Comparison of ENCODE assay signal across 12 cellular contexts in genomic region chr14:52052289-52052943, GRCh38. TPM values are rescaled to one million over a fixed set of nuclear protein-coding genes. Genes with fewer than 3 reads are reported as not detected.
A peak's percentile ranks its signal among the peaks of the same experiment; 100 is the strongest.
DNase-seq lines count a peak whose midpoint lies in the region; ATAC-seq, FAIRE-seq and TF ChIP-seq lines count a peak whose summit lies in the region.
"Had no signal": no experiment of that assay in that cellular context is flagged by ENCODE, and none has a peak within 500 bp of the region (broad histone marks: within the 10 kb centered on the region; RNA-seq: fewer than 3 reads in every experiment).

No MANE protein-coding gene starts in this region.

- H3K4me3 ChIP-seq in gastroesophageal sphincter (peak overlapping the region in 1 of 2 donors; percentile 14), pancreas (no peak overlapping the region), aorta (ENCODE audit: low read length in 2 of 2) (no peak overlapping the region)
- H3K4me3 ChIP-seq: mucosa of descending colon had no signal

- no peaks in the 10 kb centered on the region for H3K9me3 ChIP-seq in gastroesophageal sphincter
- no peaks in the 10 kb centered on the region for H3K9me3 ChIP-seq in pancreas
- no peaks in the 10 kb centered on the region for H3K9me3 ChIP-seq in aorta (ENCODE audit: control insufficient read depth, low read length)
- H3K9me3 ChIP-seq: mucosa of descending colon had no signal

- H3K27me3 ChIP-seq in gastroesophageal sphincter = no peaks in the 10 kb centered on the region
- H3K27me3 ChIP-seq in pancreas = no peaks in the 10 kb centered on the region
- H3K27me3 ChIP-seq in aorta (ENCODE audit: control insufficient read depth in 1 of 2, insufficient read depth in 2 of 2, low read length in 1 of 2) = no peaks in the 10 kb centered on the region

- DNase-seq in pancreas (no peak), aorta (no peak), DMS79 (lab: John Stamatoyannopoulos, UW) (no peak)
- DNase-seq: activated T-cell treated with anti-CD3 and anti-CD28 coated beads for 4 hours, DND-41, mucosa of descending colon, NCI-H187 treated with DMSO at 0.1 percent for 48 hours, substantia nigra had no signal

- H3K27ac ChIP-seq in gastroesophageal sphincter (peak overlapping the region; percentile 85 to 100 (median 92)), pancreas (no peak overlapping the region), aorta (ENCODE audit: low read depth in 1 of 2, low read length in 2 of 2) (peak overlapping the region in 1 of 2 donors; percentile 37)

- H3K36me3 ChIP-seq in gastroesophageal sphincter = peaks cover 0 to 10% of the 10 kb centered on the region in 2 donors
- no peaks in the 10 kb centered on the region for H3K36me3 ChIP-seq in pancreas
- H3K36me3 ChIP-seq in aorta (ENCODE audit: control insufficient read depth in 1 of 2, insufficient read depth in 2 of 2, low read length in 1 of 2) = no peaks in the 10 kb centered on the region

- intact Hi-C loops in pancreas (cut with DNase I) = no loop called here
- intact Hi-C loops in aorta (cut with DNase I) = no loop called here

- TF ChIP-seq POLR2A in gastroesophageal sphincter (IDR thresholded peaks at IDR 0.05) = no peak

- no peak for TF ChIP-seq CTCF in gastroesophageal sphincter (IDR thresholded peaks at IDR 0.05)
- no peak for TF ChIP-seq CTCF in pancreas (IDR thresholded peaks at IDR 0.05)

- peaks cover 36 to 86% (median 56%) of the 10 kb centered on the region in 3 donors for H3K4me1 ChIP-seq in gastroesophageal sphincter
- H3K4me1 ChIP-seq in pancreas = peaks cover 0 to 6% (median 0%) of the 10 kb centered on the region in 3 donors
- H3K4me1 ChIP-seq in aorta (ENCODE audit: control insufficient read depth in 1 of 2, insufficient read depth in 2 of 2, low read length in 2 of 2) = peaks cover 6 to 9% of the 10 kb centered on the region in 2 donors

- 4 to 32% methylated on average over 4 to 7 of the region's 7 CpGs for WGBS in gastroesophageal sphincter (ENCODE audit: low coverage in 1 of 2), 2 donors
- WGBS in pancreas, 2 donors = 85% methylated on average over 7 of the region's 7 CpGs
- 31 to 35% methylated on average over 7 of the region's 7 CpGs for WGBS in aorta, 2 donors

- TF ChIP-seq EP300 in gastroesophageal sphincter (IDR thresholded peaks at IDR 0.05) = no peak

- no peak for FAIRE-seq in pancreas (lab: Jason Lieb, UNC)

- ATAC-seq in SK-N-SH treated with all-trans-retinoic acid at 6 μM for 48 hours (peak; percentile 81), gastroesophageal sphincter (peak; percentile 87), pancreas (peak in 3 of 4 donors; percentile 18 to 44 (median 23)), aorta (ENCODE audit: low FRiP score) (peak; percentile 44), HG03175 (IDR thresholded peaks at IDR 0.05; ENCODE audit: unreplicated experiment) (no peak), GM21576 (IDR thresholded peaks at IDR 0.05; ENCODE audit: unreplicated experiment) (no peak)
- ATAC-seq: mucosa of descending colon had no signal

TF ChIP-seq in SK-N-SH treated with all-trans-retinoic acid at 6 μM for 48 hours, 23 proteins besides CTCF, POLR2A, EP300 and RAD21:
- TF ChIP-seq GLIS3 (CRISPR knock-in tag; IDR thresholded peaks at IDR 0.05) = no peak
- TF ChIP-seq OSR1 (CRISPR knock-in tag; IDR thresholded peaks at IDR 0.05) = no peak
- TF ChIP-seq CSRNP3 (CRISPR knock-in tag; IDR thresholded peaks at IDR 0.05) = no peak
- no peak for TF ChIP-seq CSDC2 (CRISPR knock-in tag; IDR thresholded peaks at IDR 0.05)
- TF ChIP-seq ARNTL (CRISPR knock-in tag; IDR thresholded peaks at IDR 0.05; ENCODE audit: borderline replicate concordance, low read depth) = no peak
- TF ChIP-seq TSHZ2 (CRISPR knock-in tag; IDR thresholded peaks at IDR 0.05) = no peak
- no peak for TF ChIP-seq ZFP3 (CRISPR knock-in tag; IDR thresholded peaks at IDR 0.05)
- TF ChIP-seq CREB5 (CRISPR knock-in tag; IDR thresholded peaks at IDR 0.05; ENCODE audit: low read depth) = no peak
- no peak for TF ChIP-seq PPARA (CRISPR knock-in tag; IDR thresholded peaks at IDR 0.05; ENCODE audit: borderline replicate concordance)
- no peak for TF ChIP-seq BACH2 (CRISPR knock-in tag; IDR thresholded peaks at IDR 0.05; ENCODE audit: borderline replicate concordance)
- no peak for TF ChIP-seq ISL1 (CRISPR knock-in tag; IDR thresholded peaks at IDR 0.05)
- TF ChIP-seq SNAI2 (CRISPR knock-in tag; IDR thresholded peaks at IDR 0.05) = no peak
- TF ChIP-seq ZNF8 (CRISPR knock-in tag; IDR thresholded peaks at IDR 0.05) = no peak
- no peak for TF ChIP-seq ZNF70 (CRISPR knock-in tag; IDR thresholded peaks at IDR 0.05)

RNA-seq across cellular contexts. Expression of gene NID2, which starts 16.4 kb away (rescaled TPM):
- total RNA-seq in gastroesophageal sphincter (10 to 100 TPM; 35.0 to 71.9 (median 63.3) TPM), pancreas (1 to 10 TPM; 3.3 to 9.5 (median 5.0) TPM), aorta (10 to 100 TPM; 22.1 to 56.6 TPM)
- polyA plus RNA-seq in pancreas (1 to 10 TPM; 1.9 to 2.8 TPM), aorta (10 to 100 TPM in 1 of 2 donors, 1 to 10 TPM in 1; 2.8 to 30.9 TPM)

Comparison
In these comparisons a context has a peak if more than half of its experiments do, and no peak if none do; other contexts are left out.
1. ATAC-seq: peak in SK-N-SH treated with all-trans-retinoic acid at 6 μM for 48 hours (single experiment), gastroesophageal sphincter (single experiment), pancreas (3 of 4) and aorta (single experiment); none in HG03175 (single experiment) and GM21576 (single experiment).
2. H3K27ac ChIP-seq: peak in gastroesophageal sphincter (4 of 4); none in pancreas (0 of 4).